In genomic region chr1:38787041-38787440, GRCh38 we compare ENCODE assay signal across 27 cellular contexts.
"Had no signal": no experiment of that assay in that cellular context is flagged by ENCODE, and none has a peak within 500 bp of the region (broad histone marks: within the 10 kb centered on the region; RNA-seq: fewer than 3 reads in every experiment).

No MANE protein-coding gene starts in this region.

- H3K9me3 ChIP-seq: breast epithelium, heart left ventricle, left ventricle myocardium inferior, mucosa of descending colon, ovary, upper lobe of right lung had no signal

- H3K36me3 ChIP-seq: breast epithelium, heart left ventricle, left ventricle myocardium inferior, ovary, upper lobe of right lung had no signal

- H3K4me1 Mint-ChIP-seq: activated CD4-positive, alpha-beta memory T cell treated with anti-CD3 and anti-CD28 coated beads, Interleukin-2, amount 10 ng/mL, durations not matched to agents 7 days and 5 days; activated CD4-positive, alpha-beta T cell treated with anti-CD3 and anti-CD28 coated beads, Interleukin-2, amount 10 ng/mL, durations not matched to agents 24 days and 14 days; activated naive CD4-positive, alpha-beta T cell treated with anti-CD3 and anti-CD28 coated beads, Interleukin-2, amount 50 U/mL, for 24 hours; activated T-helper 17 cell treated with anti-CD3 and anti-CD28 coated beads, Interleukin-2, amount 50 U/mL, for 72 hours had no signal

- H3K4me3 Mint-ChIP-seq: activated CD4-positive, alpha-beta memory T cell treated with anti-CD3 and anti-CD28 coated beads, Interleukin-2, amount 10 ng/mL, durations not matched to agents 7 days and 5 days; activated CD4-positive, alpha-beta T cell treated with anti-CD3 and anti-CD28 coated beads, Interleukin-2, amount 10 ng/mL, durations not matched to agents 24 days and 14 days; activated naive CD4-positive, alpha-beta T cell treated with anti-CD3 and anti-CD28 coated beads, Interleukin-2, amount 50 U/mL, for 24 hours; activated naive CD8-positive, alpha-beta T cell treated with anti-CD3 and anti-CD28 coated beads, Interleukin-2, amount 50 U/mL, for 24 hours; activated T-cell treated with anti-CD3 and anti-CD28 coated beads, Interleukin-2, amount 50 U/mL, for 24 hours; activated T-helper 17 cell treated with anti-CD3 and anti-CD28 coated beads, Interleukin-2, amount 50 U/mL, for 72 hours; natural killer cell treated with Interleukin-12 subunit alpha and Interleukin-12 subunit beta and Interleukin-15 and Interleukin-18, amount 100 ng/mL, for 72 hours; stimulated activated naive CD8-positive, alpha-beta T cell treated with anti-CD3 and anti-CD28 coated beads, Interleukin-15, amount 100 ng/mL, for 72 hours had no signal

- H3K27ac Mint-ChIP-seq: activated CD4-positive, alpha-beta memory T cell treated with anti-CD3 and anti-CD28 coated beads, Interleukin-2, amount 10 ng/mL, durations not matched to agents 7 days and 5 days; activated CD4-positive, alpha-beta T cell treated with anti-CD3 and anti-CD28 coated beads, Interleukin-2, amount 10 ng/mL, durations not matched to agents 24 days and 14 days; activated naive CD4-positive, alpha-beta T cell treated with anti-CD3 and anti-CD28 coated beads, Interleukin-2, amount 50 U/mL, for 24 hours; activated naive CD8-positive, alpha-beta T cell treated with anti-CD3 and anti-CD28 coated beads, Interleukin-2, amount 50 U/mL, for 24 hours; activated T-cell treated with anti-CD3 and anti-CD28 coated beads, Interleukin-2, amount 50 U/mL, for 24 hours; activated T-helper 17 cell treated with anti-CD3 and anti-CD28 coated beads, Interleukin-2, amount 50 U/mL, for 72 hours; natural killer cell treated with Interleukin-12 subunit alpha and Interleukin-12 subunit beta and Interleukin-15 and Interleukin-18, amount 100 ng/mL, for 72 hours; progenitor cell of endocrine pancreas had no signal

- H3K36me3 Mint-ChIP-seq: activated naive CD4-positive, alpha-beta T cell treated with anti-CD3 and anti-CD28 coated beads, Interleukin-2, amount 50 U/mL, for 24 hours; natural killer cell treated with Interleukin-12 subunit alpha and Interleukin-12 subunit beta and Interleukin-15 and Interleukin-18, amount 100 ng/mL, for 72 hours had no signal

- H3K27me3 ChIP-seq: ovary had no signal

- H3K4me1 ChIP-seq: breast epithelium, upper lobe of right lung had no signal

- ATAC-seq: activated CD4-positive, CD25-positive, alpha-beta regulatory T cell treated with anti-CD3 and anti-CD28 coated beads, Interleukin-2, amount 50 U/mL, for 24 hours; activated naive CD8-positive, alpha-beta T cell treated with anti-CD3 and anti-CD28 coated beads, Interleukin-2, amount 50 U/mL, for 24 hours; activated T-helper 17 cell treated with anti-CD3 and anti-CD28 coated beads, Interleukin-2, amount 50 U/mL, for 72 hours; heart left ventricle; mucosa of descending colon; natural killer cell treated with Interleukin-12 subunit alpha and Interleukin-12 subunit beta and Interleukin-15 and Interleukin-18, amount 100 ng/mL, for 72 hours; sciatic nerve; stimulated activated naive CD8-positive, alpha-beta T cell treated with anti-CD3 and anti-CD28 coated beads, Interleukin-15, amount 100 ng/mL, for 72 hours; upper lobe of right lung had no signal

- DNase-seq: activated CD4-positive, alpha-beta memory T cell treated with anti-CD3 and anti-CD28 coated beads, Interleukin-2, amount 10 ng/mL, durations not matched to agents 7 days and 5 days; activated CD4-positive, alpha-beta T cell treated with anti-CD3 and anti-CD28 coated beads, Interleukin-2, amount 10 ng/mL, durations not matched to agents 24 days and 14 days; activated CD8-positive, alpha-beta memory T cell treated with anti-CD3 and anti-CD28 coated beads, Interleukin-2, amount 50 U/mL, for 48 hours; activated gamma-delta T cell treated with Interleukin-2 at 50 U/mL for 16 hours; activated naive CD8-positive, alpha-beta T cell treated with anti-CD3 and anti-CD28 coated beads, Interleukin-2, amount 50 U/mL, for 24 hours; activated T-cell treated with anti-CD3 and anti-CD28 coated beads, Interleukin-2, amount 50 U/mL, for 24 hours; central memory CD4-positive, alpha-beta T cell; foreskin fibroblast; heart left ventricle; hypothalamus; left ventricle myocardium inferior; mucosa of descending colon; ovary; stimulated activated CD4-positive, alpha-beta T cell treated with anti-CD3 and anti-CD28 coated beads, Interleukin-12 subunit alpha, Interleukin-12 subunit beta, amount 100 ng/mL, for 4 hours; stimulated activated CD4-positive, alpha-beta T cell treated with anti-CD3 and anti-CD28 coated beads, Interleukin-4, amount 100 ng/mL, for 1 hour; stimulated activated naive CD8-positive, alpha-beta T cell treated with anti-CD3 and anti-CD28 coated beads, Interleukin-15, amount 100 ng/mL, for 72 hours; substantia nigra; upper lobe of right lung had no signal

- H3K4me3 ChIP-seq: breast epithelium, heart left ventricle, left ventricle myocardium inferior, mucosa of descending colon, ovary, skin epidermis, upper lobe of right lung had no signal

- H3K27ac ChIP-seq: breast epithelium, heart left ventricle, left ventricle myocardium inferior, ovary, upper lobe of right lung, VCaP had no signal

- H3K9me3 Mint-ChIP-seq: activated CD4-positive, alpha-beta memory T cell treated with anti-CD3 and anti-CD28 coated beads, Interleukin-2, amount 10 ng/mL, durations not matched to agents 7 days and 5 days; activated naive CD4-positive, alpha-beta T cell treated with anti-CD3 and anti-CD28 coated beads, Interleukin-2, amount 50 U/mL, for 24 hours; activated naive CD8-positive, alpha-beta T cell treated with anti-CD3 and anti-CD28 coated beads, Interleukin-2, amount 50 U/mL, for 24 hours; activated T-helper 17 cell treated with anti-CD3 and anti-CD28 coated beads, Interleukin-2, amount 50 U/mL, for 72 hours; natural killer cell treated with Interleukin-12 subunit alpha and Interleukin-12 subunit beta and Interleukin-15 and Interleukin-18, amount 100 ng/mL, for 72 hours; stimulated activated naive CD8-positive, alpha-beta T cell treated with anti-CD3 and anti-CD28 coated beads, Interleukin-15, amount 100 ng/mL, for 72 hours had no signal
